ENCODE assay signal across 18 cellular contexts in genomic region chr2:176936410-176936809, GRCh38.
"Had no signal": no experiment of that assay in that cellular context is flagged by ENCODE, and none has a peak within 500 bp of the region (broad histone marks: within the 10 kb centered on the region; RNA-seq: fewer than 3 reads in every experiment).

No MANE protein-coding gene starts in this region.

- H3K4me1 ChIP-seq: esophagus squamous epithelium, gastroesophageal sphincter, transverse colon had no signal

- H3K9me3 ChIP-seq: esophagus squamous epithelium, gastroesophageal sphincter, neutrophil, sigmoid colon, thoracic aorta, transverse colon had no signal

- ATAC-seq: gastroesophageal sphincter; left lobe of liver; naive thymus-derived CD8-positive, alpha-beta T cell; stimulated activated naive B cell treated with anti-CD40 and anti-IgM and Interleukin-4, amounts not matched to agents 10 μg/mL and 1 μg/mL and 100 μg/mL, for 72 hours; stimulated activated naive CD8-positive, alpha-beta T cell treated with anti-CD3 and anti-CD28 coated beads, Interleukin-15, amount 100 ng/mL, for 72 hours had no signal

- H3K4me3 Mint-ChIP-seq: stimulated activated naive B cell treated with anti-CD40 and anti-IgM and Interleukin-4, amounts not matched to agents 10 μg/mL and 1 μg/mL and 100 μg/mL, for 72 hours; stimulated activated naive CD8-positive, alpha-beta T cell treated with anti-CD3 and anti-CD28 coated beads, Interleukin-15, amount 100 ng/mL, for 72 hours had no signal

- H3K36me3 Mint-ChIP-seq: stimulated activated naive B cell treated with anti-CD40 and anti-IgM and Interleukin-4, amounts not matched to agents 10 μg/mL and 1 μg/mL and 100 μg/mL, for 72 hours had no signal

- H3K9me3 Mint-ChIP-seq: naive thymus-derived CD8-positive, alpha-beta T cell; stimulated activated naive B cell treated with anti-CD40 and anti-IgM and Interleukin-4, amounts not matched to agents 10 μg/mL and 1 μg/mL and 100 μg/mL, for 72 hours had no signal

- DNase-seq: dermis blood vessel endothelial cell; esophagus squamous epithelium; foreskin fibroblast; glutamatergic neuron; islet precursor cell; mammary epithelial cell; naive thymus-derived CD8-positive, alpha-beta T cell; sigmoid colon; stimulated activated CD4-positive, alpha-beta T cell treated with anti-CD3 and anti-CD28 coated beads, Interleukin-2, amount 100 ng/mL, for 24 hours; stimulated activated CD4-positive, alpha-beta T cell treated with anti-CD3 and anti-CD28 coated beads, Interleukin-4, amount 100 ng/mL, for 4 hours; stimulated activated naive B cell treated with anti-CD40 and anti-IgM and Interleukin-4, amounts not matched to agents 10 μg/mL and 1 μg/mL and 100 μg/mL, for 72 hours; stimulated activated naive CD8-positive, alpha-beta T cell treated with anti-CD3 and anti-CD28 coated beads, Interleukin-15, amount 100 ng/mL, for 72 hours; transverse colon had no signal

- H3K27ac Mint-ChIP-seq: stimulated activated naive B cell treated with anti-CD40 and anti-IgM and Interleukin-4, amounts not matched to agents 10 μg/mL and 1 μg/mL and 100 μg/mL, for 72 hours; stimulated activated naive CD8-positive, alpha-beta T cell treated with anti-CD3 and anti-CD28 coated beads, Interleukin-15, amount 100 ng/mL, for 72 hours had no signal

- H3K27ac ChIP-seq: esophagus squamous epithelium, gastroesophageal sphincter, neutrophil, sigmoid colon, skin epidermis, thoracic aorta, transverse colon had no signal

- H3K27me3 Mint-ChIP-seq: stimulated activated naive CD8-positive, alpha-beta T cell treated with anti-CD3 and anti-CD28 coated beads, Interleukin-15, amount 100 ng/mL, for 72 hours had no signal

- H3K27me3 ChIP-seq: esophagus squamous epithelium, neutrophil, sigmoid colon, transverse colon had no signal
